ENCODE assay signal across 8 cellular contexts in the genomic region with DNA sequence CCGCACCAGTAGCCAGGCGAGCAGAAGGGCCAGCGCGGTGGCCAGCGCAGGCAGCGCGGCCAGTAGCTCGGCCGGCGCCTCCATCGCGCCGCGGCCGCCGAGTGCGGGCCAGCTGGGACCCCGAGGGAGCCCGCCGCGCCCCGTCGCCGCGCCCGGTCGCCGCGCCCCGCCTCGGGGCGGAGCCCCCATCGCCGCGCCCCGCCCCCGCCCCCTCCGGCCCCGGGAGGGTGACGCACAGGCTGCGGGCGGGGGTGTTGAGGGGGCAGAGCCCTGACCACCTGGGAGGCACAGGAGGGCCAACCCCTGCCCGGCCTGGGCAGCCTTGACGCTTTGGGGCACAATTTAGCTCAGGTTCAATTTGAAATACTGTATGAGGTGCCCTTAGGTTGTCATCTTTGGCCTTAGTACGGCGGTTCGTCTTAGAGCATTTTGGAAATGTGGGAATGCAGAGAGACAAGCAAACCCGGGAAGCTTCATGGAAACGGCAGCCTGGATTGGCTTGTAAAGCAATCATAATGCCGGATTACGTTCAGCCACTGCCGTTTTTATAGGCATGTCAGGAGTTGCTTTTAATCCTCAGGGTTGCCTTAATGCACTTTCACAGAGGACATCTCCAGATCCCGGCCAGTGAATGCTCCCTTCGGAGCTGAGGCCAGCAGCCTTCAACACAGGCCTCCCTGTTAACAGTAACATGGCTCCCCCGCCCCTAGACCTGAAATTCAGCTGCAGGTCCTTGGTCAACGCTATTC. TPM values are rescaled to one million over a fixed set of nuclear protein-coding genes. Genes with fewer than 3 reads are reported as not detected.
DNase-seq lines count a peak whose midpoint lies in the region; TF ChIP-seq lines count a peak whose summit lies in the region.

TSS of gene MXRA7 (minus strand) at position 103 of the 749 bp plus-strand sequence. CDS start at position 84, 19 bp downstream.

- intact Hi-C loops in testis (cut with DNase I; ENCODE audit: low total_unique reads) = no loop called here

- H3K36me3 ChIP-seq in Peyer's patch (peaks cover 0 to 26% (median 0%) of the 10 kb centered on the region in 3 donors), testis (ENCODE audit: low read depth, missing control alignments) (no peaks in the 10 kb centered on the region)

- peaks cover 30% of the 10 kb centered on the region for H3K36me3 Mint-ChIP-seq in nephron (ENCODE audit: low read depth)

- TF ChIP-seq CTCF in AG04450 (IDR thresholded peaks at IDR 0.05; ENCODE audit: low read depth, low read length) = no peak
- TF ChIP-seq CTCF in Peyer's patch (IDR thresholded peaks at IDR 0.05) = no peak
- no peak for TF ChIP-seq CTCF in foreskin fibroblast (IDR thresholded peaks at IDR 0.05; ENCODE audit: low read depth, low read length)
- TF ChIP-seq CTCF in nephron (IDR thresholded peaks at IDR 0.05; ENCODE audit: unreplicated experiment in 3 of 3) = no peak
- no peak for TF ChIP-seq CTCF in testis (IDR thresholded peaks at IDR 0.05)

- no peak for DNase-seq in AG04450 (ENCODE audit: low read depth, low spot score)
- peak; percentile 62 for DNase-seq in HCEC 1CT
- peak; percentile 52 to 76 (median 75) for DNase-seq in Peyer's patch
- peak; percentile 62 for DNase-seq in activated naive CD4-positive, alpha-beta T cell treated with Interleukin-2 at 50 U/mL for 16 hours
- peak; percentile 61 to 87 for DNase-seq in foreskin fibroblast
- DNase-seq in testis = peak; percentile 78
- no peak for DNase-seq in cortex of kidney (lab: John Stamatoyannopoulos, UW)

- peak within 1 kb of the TSS; percentile 80 to 97 (median 92) for H3K27ac Mint-ChIP-seq in nephron

- H3K27ac ChIP-seq in AG04450 (ENCODE audit: low read depth, low read length) (peak within 1 kb of the TSS; percentile 96), Peyer's patch (peak within 1 kb of the TSS; percentile 72 to 89 (median 80)), testis (peak within 1 kb of the TSS; percentile 93 to 96)

- no peaks in the 10 kb centered on the region for H3K27me3 Mint-ChIP-seq in nephron (ENCODE audit: low read depth)

- H3K4me1 ChIP-seq in Peyer's patch (peaks cover 0 to 36% (median 9%) of the 10 kb centered on the region in 4 donors), testis (peaks cover 37% of the 10 kb centered on the region)

- H3K27me3 ChIP-seq in AG04450 (ENCODE audit: control insufficient read depth, insufficient read depth, low read length) = no peaks in the 10 kb centered on the region
- H3K27me3 ChIP-seq in Peyer's patch = no peaks in the 10 kb centered on the region
- H3K27me3 ChIP-seq in testis = no peaks in the 10 kb centered on the region

- CTCF ChIA-PET in AG04450 (lab: Charles Lee) = interaction anchor here (0.9 to 2.6 kb wide), 2 partner anchors 29 to 188 kb away, joined by 3 to 7 read pairs; no protein-coding TSS in a partner anchor

- no peak for TF ChIP-seq POLR2A in Peyer's patch (IDR thresholded peaks at IDR 0.05)
- no peak for TF ChIP-seq POLR2A in testis (IDR thresholded peaks at IDR 0.05)

- H3K4me3 Mint-ChIP-seq in nephron = peak within 1 kb of the TSS; percentile 87 to 92 (median 91)

- H3K4me1 Mint-ChIP-seq in nephron = peaks cover 45% of the 10 kb centered on the region

- POLR2A ChIA-PET in AG04450 (lab: Yijun Ruan, JAX) = interaction anchor here (0.6 to 1.9 kb wide), 7 partner anchors 16 to 1482 kb away, joined by 3 to 9 read pairs (median 6); no protein-coding TSS in a partner anchor

- H3K9me3 Mint-ChIP-seq in nephron = no peaks in the 10 kb centered on the region

- H3K9me3 ChIP-seq in AG04450 (ENCODE audit: control insufficient read depth, insufficient read depth, low read length) (no peaks in the 10 kb centered on the region), Peyer's patch (no peaks in the 10 kb centered on the region), testis (no peaks in the 10 kb centered on the region)

- H3K4me3 ChIP-seq in AG04450 (ENCODE audit: low read depth, low read length) (peak within 1 kb of the TSS; percentile 88), Peyer's patch (peak within 1 kb of the TSS; percentile 49 to 78 (median 62)), foreskin fibroblast (ENCODE audit: low read depth in 1 of 2, low read length in 2 of 2) (peak within 1 kb of the TSS; percentile 56 to 75), testis (peak within 1 kb of the TSS; percentile 77 to 85)

- 5 to 8% methylated on average over 8 to 16 of the region's 56 CpGs for WGBS in testis, 2 donors

RNA-seq across cellular contexts. Expression of gene MXRA7, which starts in this region (rescaled TPM):
- polyA plus RNA-seq in AG04450 (2011; rRNA removed) = 222 and 265 TPM in 2 replicates
- polyA minus RNA-seq in AG04450 (2011; rRNA and poly(A)+ RNA removed) = 92.0 and 94.3 TPM in 2 replicates
- 10 to 100 TPM in 3 of 4 donors, 1 to 10 TPM in 1; 9.1 to 27.3 (median 23.4) TPM for total RNA-seq in Peyer's patch
- 100 to 1,000 TPM; 217 to 272 TPM for total RNA-seq in testis
- 253 TPM for polyA plus RNA-seq in testis (ENCODE audit: insufficient read depth, low read depth, low replicate concordance)

Comparison
In these comparisons a context has a peak if more than half of its experiments do, and no peak if none do; other contexts are left out.
1. RNA of gene MXRA7 (total RNA-seq): 217 to 272 TPM in testis; 9.1 to 27.3 TPM in Peyer's patch; every median in the first group is over 4 times any median in the second.
2. DNase-seq: peak in HCEC 1CT (single experiment), Peyer's patch (3 of 3), activated naive CD4-positive, alpha-beta T cell treated with Interleukin-2 at 50 U/mL for 16 hours (single experiment), foreskin fibroblast (2 of 2) and testis (single experiment); none in AG04450 (single experiment) and cortex of kidney (single experiment).
3. Peak in every context shown above with its lines, with median percentiles within 50 percentile points of each other: H3K27ac ChIP-seq and H3K4me3 ChIP-seq.